23 cellular contexts compared by ENCODE assay signal in genomic region chr13:100671389-100672182, GRCh38. TPM values are rescaled to one million over a fixed set of nuclear protein-coding genes. Genes with fewer than 3 reads are reported as not detected.
DNase-seq lines count a peak whose midpoint lies in the region; ATAC-seq, FAIRE-seq and TF ChIP-seq lines count a peak whose summit lies in the region.
"Had no signal": no experiment of that assay in that cellular context is flagged by ENCODE, and none has a peak within 500 bp of the region (broad histone marks: within the 10 kb centered on the region; RNA-seq: fewer than 3 reads in every experiment).

No MANE protein-coding gene starts in this region.

- peaks cover 34% of the 10 kb centered on the region for H3K4me1 ChIP-seq in HepG2 (ENCODE audit: insufficient read depth, low read length)
- peaks cover 0 to 14% (median 5%) of the 10 kb centered on the region in 4 donors for H3K4me1 ChIP-seq in right lobe of liver
- peaks cover 8 to 9% of the 10 kb centered on the region in 2 experiments for H3K4me1 ChIP-seq in trophoblast cell (ENCODE audit: control insufficient read depth in 1 of 2, insufficient read depth in 2 of 2, low read length in 2 of 2)
- peaks cover 7% of the 10 kb centered on the region; the same call in 1 of the 2 replicates for H3K4me1 ChIP-seq in HAP-1
- H3K4me1 ChIP-seq: BE2C had no signal

- no peak for TF ChIP-seq EP300 in HepG2 (IDR thresholded peaks at IDR 0.05; ENCODE audit: low read depth in 2 of 2, low read length in 2 of 2)
- TF ChIP-seq EP300 in HepG2 (CRISPR knock-in tag; IDR thresholded peaks at IDR 0.05; ENCODE audit: borderline replicate concordance) = no peak

- peak overlapping the region; percentile 66 for H3K4ac ChIP-seq in trophoblast cell (ENCODE audit: low read depth, low read length)

- H3K79me1 ChIP-seq in trophoblast cell (ENCODE audit: low read length) = peaks cover 7% of the 10 kb centered on the region

- TF ChIP-seq POLR2A in HepG2 (IDR thresholded peaks at IDR 0.05; ENCODE audit: insufficient read depth in 1 of 2, low read depth in 2 of 2, low read length in 2 of 2) (no peak), right lobe of liver (IDR thresholded peaks at IDR 0.05) (no peak)

- H4K8ac ChIP-seq in trophoblast cell (ENCODE audit: low read depth, low read length) = no peak overlapping the region

- H3K4me2 ChIP-seq in HepG2 (ENCODE audit: low read depth, low read length) (peak overlapping the region; percentile 36; the same call in 1 of the 2 replicates), trophoblast cell (ENCODE audit: low read length) (no peak overlapping the region)

- no peak overlapping the region for H3K23ac ChIP-seq in trophoblast cell (ENCODE audit: low read length)

- no peak for FAIRE-seq in HepG2 (lab: Jason Lieb, UNC)
- FAIRE-seq: H1, HTR-8/SVneo had no signal

- H3K4me3 ChIP-seq in HepG2 (replicated peaks in 1 of 3; ENCODE audit: insufficient read depth in 1 of 3, low read depth in 2 of 3, low read length in 3 of 3) (no peak overlapping the region), right lobe of liver (no peak overlapping the region), trophoblast cell (ENCODE audit: low read depth, low read length) (no peak overlapping the region), HAP-1 (no peak overlapping the region)
- H3K4me3 ChIP-seq: MG63 had no signal

- peak; percentile 20 for DNase-seq in HepG2 (ENCODE audit: low spot score)
- no peak for DNase-seq in right lobe of liver
- DNase-seq in endothelial cell (ENCODE audit: low spot score) = no peak
- DNase-seq in trophoblast cell = no peak
- no peak for DNase-seq in NCI-H1105 (lab: John Stamatoyannopoulos, UW)
- no peak for DNase-seq in posterior vena cava (ENCODE audit: low spot score)
- no peak for DNase-seq in HAP-1 (ENCODE audit: low spot score in 2 of 2)
- DNase-seq: BE2C; Calu3; CD4-positive, alpha-beta memory T cell; Karpas-422; MG63; NCI-H1048; NCI-H146; NCI-H2029 treated with DMSO at 0.1 percent for 48 hours; NCI-H2171; NCI-H526; PC-3; SIG-M5 had no signal

- no peak for TF ChIP-seq RAD21 in HepG2 (CRISPR knock-in tag; IDR thresholded peaks at IDR 0.05)

- no peak overlapping the region for H2BK120ac ChIP-seq in trophoblast cell (ENCODE audit: insufficient read depth, low read length, poor library complexity)

- in situ Hi-C loops in HepG2 (cut with HindIII; ENCODE audit: extremely low pct_ligation_motif_present, low pct_unique_long_range_greater_than_20kb) (no loop called here), HAP-1 (cut with MboI; ENCODE audit: low sequenced_read_pairs) (no loop called here)

- no peak overlapping the region for H2AFZ ChIP-seq in HepG2 (ENCODE audit: low read length)
- no peak overlapping the region for H2AFZ ChIP-seq in trophoblast cell (ENCODE audit: insufficient read depth, low read length, poor library complexity)

- TF ChIP-seq CTCF in HepG2 (CRISPR knock-in tag; IDR thresholded peaks at IDR 0.05) = no peak
- no peak for TF ChIP-seq CTCF in right lobe of liver (IDR thresholded peaks at IDR 0.05)
- no peak for TF ChIP-seq CTCF in endothelial cell (IDR thresholded peaks at IDR 0.05; ENCODE audit: unreplicated experiment)

- H3K14ac ChIP-seq in trophoblast cell (ENCODE audit: low read length) = no peak overlapping the region

- peak overlapping the region; percentile 18 for H4K12ac ChIP-seq in trophoblast cell (ENCODE audit: low read depth, low read length)

- H3K9ac ChIP-seq in HepG2 (ENCODE audit: insufficient read depth, low read depth, low read length) (no peak overlapping the region), trophoblast cell (ENCODE audit: low read length) (no peak overlapping the region)

- H3K18ac ChIP-seq in trophoblast cell (ENCODE audit: low read length) = peak overlapping the region; percentile 44

- H4K20me1 ChIP-seq in HepG2 (ENCODE audit: insufficient read depth, low read length) = peaks cover 10% of the 10 kb centered on the region

- CTCF ChIA-PET in HepG2 (lab: Yijun Ruan, JAX; ENCODE audit: low intra/inter-chr PET ratio, low total read pairs) = no interaction called here

- no peak overlapping the region for H4K91ac ChIP-seq in trophoblast cell (ENCODE audit: low read depth, low read length)

- intact Hi-C loops in HepG2 (cut with micrococcal nuclease; ENCODE audit: unreplicated experiment) (no loop called here), right lobe of liver (cut with DNase I) (no loop called here), posterior vena cava (cut with DNase I) (no loop called here)

- H3K79me2 ChIP-seq in HepG2 (ENCODE audit: insufficient read depth, low read length) (peaks cover 12% of the 10 kb centered on the region), trophoblast cell (ENCODE audit: control insufficient read depth, insufficient read depth, low read length, poor library complexity) (peaks cover 6% of the 10 kb centered on the region)

- H3K27ac ChIP-seq in HepG2 (ENCODE audit: extremely low read length, insufficient read depth, low read length) (no peak overlapping the region), right lobe of liver (no peak overlapping the region), trophoblast cell (ENCODE audit: low read depth, low read length) (no peak overlapping the region)
- H3K27ac ChIP-seq: RWPE1 had no signal

- POLR2A ChIA-PET in HepG2 (lab: Yijun Ruan, JAX) = no interaction called here

- no TSS peak for BruUV-seq in HepG2 (replicated peaks; lab: Mats Ljungman, UMichigan)

- H2BK5ac ChIP-seq in trophoblast cell (ENCODE audit: low read depth, low read length, poor library complexity) = no peak overlapping the region

- no peak overlapping the region for H2BK12ac ChIP-seq in trophoblast cell (ENCODE audit: low read length)

- H2AK5ac ChIP-seq in trophoblast cell (ENCODE audit: low read length) = no peak overlapping the region

- no peaks in the 10 kb centered on the region for H3K9me3 ChIP-seq in HepG2 (ENCODE audit: low read length)
- no peaks in the 10 kb centered on the region for H3K9me3 ChIP-seq in right lobe of liver
- H3K9me3 ChIP-seq in trophoblast cell (ENCODE audit: insufficient read depth, low read depth, low read length) = no peaks in the 10 kb centered on the region
- no peaks in the 10 kb centered on the region for H3K9me3 ChIP-seq in HAP-1
- H3K9me3 ChIP-seq: BE2C, MG63 had no signal

- peak overlapping the region; percentile 23 for H3K4me3 Mint-ChIP-seq in endothelial cell (ENCODE audit: unreplicated experiment)

- ATAC-seq in HepG2 (no peak), right lobe of liver (no peak)
- ATAC-seq: PC-3 had no signal

- peaks cover 24% of the 10 kb centered on the region for H3K27me3 Mint-ChIP-seq in endothelial cell (ENCODE audit: unreplicated experiment)
- H3K27me3 Mint-ChIP-seq: CD4-positive, alpha-beta memory T cell had no signal

- WGBS in HepG2 (ENCODE audit: low lambda C conversion rate) = 54% methylated on average over 11 of the region's 11 CpGs
- 70% methylated on average over 9 of the region's 11 CpGs for WGBS in right lobe of liver (ENCODE audit: insufficient coverage, low coverage, low lambda C conversion rate, missing lambda C conversion rate)
- no CpG with 5 or more reads among the region's 11 CpGs for WGBS in trophoblast cell (ENCODE audit: extremely low coverage, insufficient coverage, insufficient read length)

- no peak overlapping the region for H3K27ac Mint-ChIP-seq in endothelial cell (ENCODE audit: unreplicated experiment)

- H3K36me3 ChIP-seq in HepG2 (replicated peaks in 1 of 2; ENCODE audit: control insufficient read depth in 1 of 2, insufficient read depth in 2 of 2, low read length in 2 of 2) = peaks cover 4 to 33% of the 10 kb centered on the region in 2 experiments; a peak in 3 of 5 replicates
- H3K36me3 ChIP-seq in right lobe of liver = peaks cover 0 to 8% (median 2%) of the 10 kb centered on the region in 4 donors
- peaks cover 13 to 26% of the 10 kb centered on the region in 2 experiments for H3K36me3 ChIP-seq in trophoblast cell (ENCODE audit: control insufficient read depth in 1 of 2, insufficient read depth in 2 of 2, low read length in 2 of 2)
- H3K36me3 ChIP-seq in HAP-1 (replicated peaks) = peaks cover 14% of the 10 kb centered on the region

- no peaks in the 10 kb centered on the region for H3K27me3 ChIP-seq in HepG2 (ENCODE audit: control insufficient read depth in 1 of 2, insufficient read depth in 2 of 2, low read length in 2 of 2)
- no peaks in the 10 kb centered on the region for H3K27me3 ChIP-seq in right lobe of liver
- H3K27me3 ChIP-seq in trophoblast cell (ENCODE audit: insufficient read depth, low read length) = no peaks in the 10 kb centered on the region
- no peaks in the 10 kb centered on the region for H3K27me3 ChIP-seq in HAP-1 (ENCODE audit: low read depth)
- H3K27me3 ChIP-seq: BE2C, MG63 had no signal

- H3K4me1 Mint-ChIP-seq in endothelial cell (ENCODE audit: unreplicated experiment) = peaks cover 41% of the 10 kb centered on the region

- H3K36me3 Mint-ChIP-seq in endothelial cell (ENCODE audit: low read depth, unreplicated experiment) = peaks cover 37% of the 10 kb centered on the region

- no peaks in the 10 kb centered on the region for H3K9me3 Mint-ChIP-seq in endothelial cell (ENCODE audit: unreplicated experiment)
- H3K9me3 Mint-ChIP-seq: IgD-negative memory B cell had no signal

RNA-seq across cellular contexts. Expression of gene TMTC4, which starts 3.0 kb away (rescaled TPM):
- total RNA-seq in HepG2 (2016; rRNA removed; fragmentation: Illumina TruSeq; extraction: Trizol) (16.2 and 22.6 TPM in 2 replicates), right lobe of liver (10 to 100 TPM; 10.7 to 17.9 (median 14.1) TPM), endothelial cell (ENCODE audit: unreplicated experiment) (40.1 TPM), posterior vena cava (1 to 10 TPM; 8.2 to 9.7 TPM)
- 8.7 and 10.1 TPM in 2 replicates for total RNA-seq in HepG2 (2016; cell fraction: cytosol; rRNA removed; fragmentation: Illumina TruSeq; extraction: Trizol; ENCODE audit: low read depth)
- total RNA-seq in HepG2 (2016; cell fraction: insoluble cytoplasmic fraction; rRNA removed; fragmentation: Illumina TruSeq; extraction: Trizol) = 16.0 and 25.1 TPM in 2 replicates
- 20.3 and 21.0 TPM in 2 replicates for total RNA-seq in HepG2 (2016; cell fraction: membrane; rRNA removed; fragmentation: Illumina TruSeq; extraction: Trizol)
- 30.2 and 35.0 TPM in 2 replicates for total RNA-seq in HepG2 (2016; cell fraction: nucleus; rRNA removed; fragmentation: Illumina TruSeq; extraction: Trizol)
- polyA plus RNA-seq in HepG2 (2011; rRNA removed) = 14.4 and 16.0 TPM in 2 replicates
- 13.7 and 14.9 TPM in 2 replicates for polyA plus RNA-seq in HepG2 (2011; cell fraction: cytosol; rRNA removed)
- 35.7 and 38.1 TPM in 2 replicates for polyA plus RNA-seq in HepG2 (2011; cell fraction: nucleus; rRNA removed)
- 14.3 and 16.3 TPM in 2 replicates for polyA plus RNA-seq in HepG2 (2012)
- polyA plus RNA-seq in HepG2 (2016; cell fraction: cytosol; fragmentation: Illumina TruSeq; extraction: Trizol; ENCODE audit: low read depth) = 6.3 and 7.8 TPM in 2 replicates
- polyA plus RNA-seq in HepG2 (2016; cell fraction: insoluble cytoplasmic fraction; fragmentation: Illumina TruSeq; extraction: Trizol; ENCODE audit: low read depth) = 11.4 and 13.2 TPM in 2 replicates
- polyA plus RNA-seq in HepG2 (2016; cell fraction: membrane; fragmentation: Illumina TruSeq; extraction: Trizol; ENCODE audit: low read depth) = 12.5 and 12.8 TPM in 2 replicates
- 30.9 and 32.8 TPM in 2 replicates for polyA plus RNA-seq in HepG2 (2016; cell fraction: nucleus; fragmentation: Illumina TruSeq; extraction: Trizol; ENCODE audit: insufficient read depth, low read depth)
- 21.4 and 23.9 TPM in 2 replicates for polyA minus RNA-seq in HepG2 (2011; rRNA and poly(A)+ RNA removed; ENCODE audit: low replicate concordance)
- 13.1 and 14.7 TPM in 2 replicates for polyA minus RNA-seq in HepG2 (2011; cell fraction: cytosol; rRNA and poly(A)+ RNA removed)
- polyA minus RNA-seq in HepG2 (2011; cell fraction: nucleus; rRNA and poly(A)+ RNA removed) = 33.5 and 38.2 TPM in 2 replicates
- 19.7 and 21.4 TPM in 2 replicates for polyA plus RNA-seq in trophoblast cell (2013)
